Comparison of ENCODE assay signal across 8 cellular contexts in genomic region chr4:46389301-46389761, GRCh38. TPM values are rescaled to one million over a fixed set of nuclear protein-coding genes. Genes with fewer than 3 reads are reported as not detected.
DNase-seq lines count a peak whose midpoint lies in the region; ATAC-seq and TF ChIP-seq lines count a peak whose summit lies in the region.

No MANE protein-coding gene starts in this region.

- POLR2A ChIA-PET in CD4-positive, alpha-beta memory T cell (lab: Charles Lee; ENCODE audit: partially characterized antibody) = no interaction called here

- peaks cover 0 to 14% (median 3%) of the 10 kb centered on the region in 8 donors for H3K9me3 Mint-ChIP-seq in CD4-positive, alpha-beta memory T cell
- no peaks in the 10 kb centered on the region for H3K9me3 Mint-ChIP-seq in activated T-helper 1 cell treated with anti-CD3 and anti-CD28 coated beads, Interleukin-12 subunit alpha, Interleukin-12 subunit beta, Interleukin-2, Interleukin-4 antibody, amounts not matched to agents 30 ng/mL and 10 ng/mL and 1 ng/mL, durations not matched to agents 14 hours and 24 hours and 36 hours

- no peak overlapping the region for H3K27ac ChIP-seq in CD4-positive, alpha-beta memory T cell (ENCODE audit: low read depth, low read length)
- H3K27ac ChIP-seq in esophagus muscularis mucosa (replicated peaks in 1 of 4) = no peak overlapping the region

- H3K27me3 Mint-ChIP-seq in CD4-positive, alpha-beta memory T cell = peaks cover 23 to 25% of the 10 kb centered on the region in 2 donors
- H3K27me3 Mint-ChIP-seq in activated T-helper 1 cell treated with anti-CD3 and anti-CD28 coated beads, Interleukin-12 subunit alpha, Interleukin-12 subunit beta, Interleukin-2, Interleukin-4 antibody, amounts not matched to agents 30 ng/mL and 10 ng/mL and 1 ng/mL, durations not matched to agents 14 hours and 24 hours and 36 hours (ENCODE audit: insufficient read depth) = peaks cover 28% of the 10 kb centered on the region

- no peak overlapping the region for H3K27ac Mint-ChIP-seq in CD4-positive, alpha-beta memory T cell
- no peak overlapping the region for H3K27ac Mint-ChIP-seq in activated T-helper 1 cell treated with anti-CD3 and anti-CD28 coated beads, Interleukin-12 subunit alpha, Interleukin-12 subunit beta, Interleukin-2, Interleukin-4 antibody, amounts not matched to agents 30 ng/mL and 10 ng/mL and 1 ng/mL, durations not matched to agents 14 hours and 24 hours and 36 hours

- CTCF ChIA-PET in CD4-positive, alpha-beta memory T cell (lab: Charles Lee; ENCODE audit: partially characterized antibody) = no interaction called here

- peaks cover 0 to 5% of the 10 kb centered on the region in 2 donors for H3K36me3 Mint-ChIP-seq in CD4-positive, alpha-beta memory T cell
- no peaks in the 10 kb centered on the region for H3K36me3 Mint-ChIP-seq in activated T-helper 1 cell treated with anti-CD3 and anti-CD28 coated beads, Interleukin-12 subunit alpha, Interleukin-12 subunit beta, Interleukin-2, Interleukin-4 antibody, amounts not matched to agents 30 ng/mL and 10 ng/mL and 1 ng/mL, durations not matched to agents 14 hours and 24 hours and 36 hours (ENCODE audit: low read depth)

- H3K36me3 ChIP-seq in CD4-positive, alpha-beta memory T cell (ENCODE audit: insufficient read depth, low read length) = no peaks in the 10 kb centered on the region
- H3K36me3 ChIP-seq in esophagus muscularis mucosa (no peaks in the 10 kb centered on the region), neuron (ENCODE audit: insufficient read depth, low read length) (no peaks in the 10 kb centered on the region)

- no peak for TF ChIP-seq EP300 in esophagus muscularis mucosa (IDR thresholded peaks at IDR 0.05)

- no peak for ATAC-seq in GM18498 (IDR thresholded peaks at IDR 0.05; ENCODE audit: unreplicated experiment)

- TF ChIP-seq CTCF in esophagus muscularis mucosa (IDR thresholded peaks at IDR 0.05) = no peak

- peaks cover 7 to 21% (median 10%) of the 10 kb centered on the region in 4 donors for H3K4me1 Mint-ChIP-seq in CD4-positive, alpha-beta memory T cell
- H3K4me1 Mint-ChIP-seq in activated T-helper 1 cell treated with anti-CD3 and anti-CD28 coated beads, Interleukin-12 subunit alpha, Interleukin-12 subunit beta, Interleukin-2, Interleukin-4 antibody, amounts not matched to agents 30 ng/mL and 10 ng/mL and 1 ng/mL, durations not matched to agents 14 hours and 24 hours and 36 hours (ENCODE audit: low read depth) = no peaks in the 10 kb centered on the region

- no peak for DNase-seq in CD4-positive, alpha-beta memory T cell
- DNase-seq in NCI-H82 (lab: John Stamatoyannopoulos, UW) (peak; percentile 60), esophagus muscularis mucosa (ENCODE audit: extremely low spot score) (no peak), OCI-M2 (lab: John Stamatoyannopoulos, UW; ENCODE audit: unreplicated experiment) (no peak)
- no peak for DNase-seq in activated T-helper 1 cell treated with anti-CD3 and anti-CD28 coated beads, Interleukin-12 subunit alpha, Interleukin-12 subunit beta, Interleukin-2, Interleukin-4 antibody, amounts not matched to agents 30 ng/mL and 10 ng/mL and 1 ng/mL, durations not matched to agents 14 hours and 24 hours and 36 hours (ENCODE audit: low spot score)
- DNase-seq in effector CD4-positive, alpha-beta T cell = no peak

- no peak for TF ChIP-seq POLR2A in esophagus muscularis mucosa (IDR thresholded peaks at IDR 0.05; ENCODE audit: low read depth)

- no peaks in the 10 kb centered on the region for H3K9me3 ChIP-seq in CD4-positive, alpha-beta memory T cell (ENCODE audit: control insufficient read depth in 1 of 2, low read length in 2 of 2)
- no peaks in the 10 kb centered on the region for H3K9me3 ChIP-seq in esophagus muscularis mucosa
- H3K9me3 ChIP-seq in neuron (ENCODE audit: low read length) = no peaks in the 10 kb centered on the region

- no peaks in the 10 kb centered on the region for H3K27me3 ChIP-seq in CD4-positive, alpha-beta memory T cell (ENCODE audit: insufficient read depth, low read length)
- H3K27me3 ChIP-seq in esophagus muscularis mucosa (peaks cover 0 to 58% (median 20%) of the 10 kb centered on the region in 4 donors), neuron (ENCODE audit: insufficient read depth, low read length) (peaks cover 42% of the 10 kb centered on the region)

- peak overlapping the region; percentile 61 for H2AFZ ChIP-seq in neuron (ENCODE audit: low read depth, low read length)

- H3K4me3 ChIP-seq in CD4-positive, alpha-beta memory T cell (ENCODE audit: low read length in 2 of 2) = no peak overlapping the region
- H3K4me3 ChIP-seq in esophagus muscularis mucosa (peak overlapping the region; percentile 49 to 54 (median 50)), neuron (ENCODE audit: low read length) (peak overlapping the region; percentile 36)

- H3K4me1 ChIP-seq in CD4-positive, alpha-beta memory T cell (ENCODE audit: insufficient read depth, low read length) = no peaks in the 10 kb centered on the region
- H3K4me1 ChIP-seq in esophagus muscularis mucosa = peaks cover 9 to 24% (median 22%) of the 10 kb centered on the region in 4 donors
- H3K4me1 ChIP-seq in neuron (ENCODE audit: insufficient read depth, low read length) = peaks cover 7% of the 10 kb centered on the region

- 1% methylated on average over 22 of the region's 25 CpGs for WGBS in esophagus muscularis mucosa

- intact Hi-C loops in CD4-positive, alpha-beta memory T cell (cut with micrococcal nuclease) = no loop called here
- intact Hi-C loops in esophagus muscularis mucosa (cut with DNase I) = no loop called here
- intact Hi-C loops in activated T-helper 1 cell treated with anti-CD3 and anti-CD28 coated beads, Interleukin-12 subunit alpha, Interleukin-12 subunit beta, Interleukin-2, Interleukin-4 antibody, amounts not matched to agents 30 ng/mL and 10 ng/mL and 1 ng/mL, durations not matched to agents 14 hours and 24 hours and 36 hours (cut with micrococcal nuclease) = no loop called here

- H3K4me3 Mint-ChIP-seq in CD4-positive, alpha-beta memory T cell = peak overlapping the region in 5 of 8 donors; percentile 38 to 67 (median 57)
- H3K4me3 Mint-ChIP-seq in activated T-helper 1 cell treated with anti-CD3 and anti-CD28 coated beads, Interleukin-12 subunit alpha, Interleukin-12 subunit beta, Interleukin-2, Interleukin-4 antibody, amounts not matched to agents 30 ng/mL and 10 ng/mL and 1 ng/mL, durations not matched to agents 14 hours and 24 hours and 36 hours = no peak overlapping the region

RNA-seq across cellular contexts. Expression of gene GABRA2, which starts 0.6 kb away (rescaled TPM):
- not detected for total RNA-seq in CD4-positive, alpha-beta memory T cell
- not detected for polyA plus RNA-seq in CD4-positive, alpha-beta memory T cell
- under 1 TPM; 0.42 to 0.99 (median 0.73) TPM for total RNA-seq in esophagus muscularis mucosa
- not detected in 2 replicates for total RNA-seq in activated T-helper 1 cell treated with anti-CD3 and anti-CD28 coated beads, Interleukin-12 subunit alpha, Interleukin-12 subunit beta, Interleukin-2, Interleukin-4 antibody, amounts not matched to agents 30 ng/mL and 10 ng/mL and 1 ng/mL, durations not matched to agents 14 hours and 24 hours and 36 hours

Comparison
In these comparisons a context has a peak if more than half of its experiments do, and no peak if none do; other contexts are left out.
1. H3K4me3 ChIP-seq: peak in esophagus muscularis mucosa (4 of 4) and neuron (single experiment); none in CD4-positive, alpha-beta memory T cell (0 of 2).